ENCODE assay signal across 8 cellular contexts in genomic region chr3:65953301-65953812, GRCh38.
DNase-seq lines count a peak whose midpoint lies in the region; ATAC-seq and TF ChIP-seq lines count a peak whose summit lies in the region.

No MANE protein-coding gene starts in this region.

- ATAC-seq in upper lobe of right lung (peak; percentile 96), GM21723 (IDR thresholded peaks at IDR 0.05; ENCODE audit: unreplicated experiment) (no peak)

- DNase-seq in NCI-H2029 treated with DMSO at 0.1 percent for 48 hours (lab: John Stamatoyannopoulos, UW) (peak; percentile 70), colonic mucosa (peak; percentile 88), lower leg skin (ENCODE audit: low spot score in 2 of 2) (peak; percentile 47 to 86), upper lobe of right lung (peak; percentile 86), MG63 (no peak), GF-D8 (lab: John Stamatoyannopoulos, UW) (no peak)
- no peak for DNase-seq in activated naive CD4-positive, alpha-beta T cell (lab: John Stamatoyannopoulos, UW)

- peak overlapping the region in 1 of 2 donors; percentile 44 for H3K9ac ChIP-seq in colonic mucosa (ENCODE audit: low read depth in 2 of 2, low read length in 2 of 2)

- H3K27me3 ChIP-seq in colonic mucosa = no peaks in the 10 kb centered on the region
- no peaks in the 10 kb centered on the region for H3K27me3 ChIP-seq in upper lobe of right lung
- H3K27me3 ChIP-seq in MG63 = no peaks in the 10 kb centered on the region

- no peak overlapping the region for H3K4me3 ChIP-seq in colonic mucosa
- no peak overlapping the region for H3K4me3 ChIP-seq in lower leg skin (ENCODE audit: low read depth, poor library complexity, severe bottlenecking)
- no peak overlapping the region for H3K4me3 ChIP-seq in upper lobe of right lung
- no peak overlapping the region for H3K4me3 ChIP-seq in MG63

- TF ChIP-seq POLR2A in lower leg skin (IDR thresholded peaks at IDR 0.05) = no peak

- TF ChIP-seq CTCF in colonic mucosa (IDR thresholded peaks at IDR 0.05) = no peak
- TF ChIP-seq CTCF in lower leg skin (IDR thresholded peaks at IDR 0.05) = no peak
- TF ChIP-seq CTCF in upper lobe of right lung (IDR thresholded peaks at IDR 0.05) = no peak

- H3K4me1 ChIP-seq in colonic mucosa = peaks cover 20% of the 10 kb centered on the region
- H3K4me1 ChIP-seq in upper lobe of right lung = peaks cover 55% of the 10 kb centered on the region

- H3K27ac ChIP-seq in colonic mucosa = peak overlapping the region; percentile 85
- H3K27ac ChIP-seq in upper lobe of right lung = peak overlapping the region; percentile 92

- H3K9me3 ChIP-seq in colonic mucosa (no peaks in the 10 kb centered on the region), upper lobe of right lung (no peaks in the 10 kb centered on the region), MG63 (no peaks in the 10 kb centered on the region)

- intact Hi-C loops in colonic mucosa (cut with DNase I) = no loop called here
- intact Hi-C loops in lower leg skin (cut with DNase I; ENCODE audit: low total_unique reads) = no loop called here
- intact Hi-C loops in upper lobe of right lung (cut with DNase I) = no loop called here

- WGBS in lower leg skin, 2 donors = 43 to 54% methylated on average over 5 of the region's 5 CpGs

- H3K36me3 ChIP-seq in colonic mucosa (no peaks in the 10 kb centered on the region), upper lobe of right lung (no peaks in the 10 kb centered on the region), MG63 (no peaks in the 10 kb centered on the region)

Comparison
In these comparisons a context has a peak if more than half of its experiments do, and no peak if none do; other contexts are left out.
1. DNase-seq: peak in NCI-H2029 treated with DMSO at 0.1 percent for 48 hours (single experiment), colonic mucosa (single experiment), lower leg skin (2 of 2) and upper lobe of right lung (single experiment); none in activated naive CD4-positive, alpha-beta T cell (0 of 4), MG63 (single experiment) and GF-D8 (single experiment).